13 cellular contexts compared by ENCODE assay signal in the genomic region with DNA sequence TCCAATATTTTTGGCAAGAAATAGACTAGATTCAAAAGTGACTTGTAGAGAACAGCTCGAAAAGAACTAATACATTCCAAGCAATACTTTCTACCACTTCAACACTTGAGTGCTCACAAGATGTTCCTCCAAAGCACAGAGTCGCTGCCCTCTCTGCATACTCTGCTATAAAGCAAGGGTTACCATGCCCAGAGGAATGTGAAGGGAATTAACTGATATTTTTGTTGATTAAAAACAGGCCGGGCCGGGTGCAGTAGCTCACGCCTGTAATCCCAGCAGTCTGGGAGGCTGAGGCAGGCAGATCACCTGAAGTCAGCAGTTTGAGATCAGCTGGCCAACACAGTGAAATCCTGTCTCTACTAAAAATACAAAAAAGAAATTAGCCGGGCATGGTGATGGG. TPM values are rescaled to one million over a fixed set of nuclear protein-coding genes. Genes with fewer than 3 reads are reported as not detected.
DNase-seq lines count a peak whose midpoint lies in the region; ATAC-seq and TF ChIP-seq lines count a peak whose summit lies in the region.
"Had no signal": no experiment of that assay in that cellular context is flagged by ENCODE, and none has a peak within 500 bp of the region (broad histone marks: within the 10 kb centered on the region; RNA-seq: fewer than 3 reads in every experiment).

No MANE protein-coding gene starts in this region.

- H3K9me3 Mint-ChIP-seq in CD14-positive monocyte: no peaks in the 10 kb centered on the region

- intact Hi-C loops in CD14-positive monocyte (cut with micrococcal nuclease) (no loop called here), thyroid gland (cut with DNase I) (no loop called here), vagina (cut with DNase I) (no loop called here)

- peaks cover 0 to under 1% of the 10 kb centered on the region in 2 donors for H3K36me3 ChIP-seq in thyroid gland
- H3K36me3 ChIP-seq in vagina: peaks cover 0 to 32% of the 10 kb centered on the region in 2 donors

- no peak overlapping the region for H3K4me3 Mint-ChIP-seq in CD14-positive monocyte

- WGBS in thyroid gland, 2 donors: 49 to 52% methylated on average over 6 of the region's 6 CpGs

- H3K4me3 ChIP-seq in thyroid gland (replicated peaks in 1 of 3) (no peak overlapping the region), vagina (no peak overlapping the region)
- H3K4me3 ChIP-seq: SJCRH30 had no signal

- DNase-seq in CD14-positive monocyte (ENCODE audit: low spot score) (no peak), amniotic epithelial cell (ENCODE audit: low read depth) (peak; percentile 12), thyroid gland (peak; percentile 70 to 76), vagina (ENCODE audit: extremely low spot score in 2 of 2) (no peak)
- DNase-seq in NK-92 treated with Interleukin-12 subunit alpha and Interleukin-12 subunit beta, amount 100 ng/mL, for 24 hours (lab: John Stamatoyannopoulos, UW): no peak
- DNase-seq: BE2C, NCI-H187 treated with DMSO at 0.1 percent for 48 hours, NCI-H748 treated with DMSO at 0.1 percent for 48 hours, PC-3, SJCRH30 had no signal

- peaks cover 15 to 19% of the 10 kb centered on the region in 2 donors for H3K4me1 ChIP-seq in thyroid gland
- H3K4me1 ChIP-seq in vagina: no peaks in the 10 kb centered on the region
- H3K4me1 ChIP-seq: BE2C, SJCRH30 had no signal

- H3K27me3 ChIP-seq in layer of hippocampus (ENCODE audit: control insufficient read depth, insufficient read depth, low read length) (no peaks in the 10 kb centered on the region), thyroid gland (no peaks in the 10 kb centered on the region), vagina (no peaks in the 10 kb centered on the region)
- H3K27me3 ChIP-seq: BE2C, SJCRH30 had no signal

- no peak for TF ChIP-seq CTCF in CD14-positive monocyte (IDR thresholded peaks at IDR 0.05)
- no peak for TF ChIP-seq CTCF in thyroid gland (IDR thresholded peaks at IDR 0.05)
- TF ChIP-seq CTCF in vagina (IDR thresholded peaks at IDR 0.05): no peak

- no peak for ATAC-seq in GM19463 (IDR thresholded peaks at IDR 0.05; ENCODE audit: unreplicated experiment)
- ATAC-seq: PC-3 had no signal

- H3K9me3 ChIP-seq in thyroid gland (no peaks in the 10 kb centered on the region), vagina (no peaks in the 10 kb centered on the region)
- H3K9me3 ChIP-seq: BE2C, SJCRH30 had no signal

- no peaks in the 10 kb centered on the region for H3K27me3 Mint-ChIP-seq in CD14-positive monocyte (ENCODE audit: low read depth in 3 of 3)

- peaks cover 46 to 63% of the 10 kb centered on the region in 2 donors for H3K36me3 Mint-ChIP-seq in CD14-positive monocyte

- TF ChIP-seq POLR2A in thyroid gland (IDR thresholded peaks at IDR 0.05) (peak in 1 of 2 donors; percentile 23), vagina (IDR thresholded peaks at IDR 0.05) (no peak)

- H3K4me1 Mint-ChIP-seq in CD14-positive monocyte: peaks cover 28% of the 10 kb centered on the region

- H3K27ac ChIP-seq in layer of hippocampus (ENCODE audit: low read depth, low read length): peak overlapping the region; percentile 69
- peak overlapping the region; percentile 56 to 77 (median 67) for H3K27ac ChIP-seq in thyroid gland
- H3K27ac ChIP-seq in vagina: no peak overlapping the region

- peak overlapping the region; percentile 26 to 82 (median 70) for H3K27ac Mint-ChIP-seq in CD14-positive monocyte

RNA-seq across cellular contexts. Expression of gene CSPG5, which starts 57.6 kb away (rescaled TPM):
- not detected for polyA plus RNA-seq in CD14-positive monocyte
- total RNA-seq in thyroid gland (1 to 10 TPM in 1 of 4 donors, under 1 TPM in 3; 0.54 to 1.8 (median 0.68) TPM), vagina (0.98 TPM)
- polyA plus RNA-seq: AG04450 had no signal

Comparison
In these comparisons a context has a peak if more than half of its experiments do, and no peak if none do; other contexts are left out.
1. DNase-seq: peak in amniotic epithelial cell (single experiment) and thyroid gland (2 of 2); none in CD14-positive monocyte (single experiment), NK-92 treated with Interleukin-12 subunit alpha and Interleukin-12 subunit beta, amount 100 ng/mL, for 24 hours (single experiment) and vagina (0 of 2).